Comparison of ENCODE assay signal across 8 cellular contexts in genomic region chr2:156331572-156332451, GRCh38. TPM values are rescaled to one million over a fixed set of nuclear protein-coding genes. Genes with fewer than 3 reads are reported as not detected.
DNase-seq lines count a peak whose midpoint lies in the region; ATAC-seq and TF ChIP-seq lines count a peak whose summit lies in the region.

No MANE protein-coding gene starts in this region.

- H3K27me3 Mint-ChIP-seq in effector memory CD8-positive, alpha-beta T cell: peaks cover 0 to 19% of the 10 kb centered on the region in 2 donors

- H3K27me3 ChIP-seq in MG63 (no peaks in the 10 kb centered on the region), lung (ENCODE audit: control insufficient read depth, insufficient read depth) (no peaks in the 10 kb centered on the region), suprapubic skin (no peaks in the 10 kb centered on the region)

- ATAC-seq in effector memory CD8-positive, alpha-beta T cell (replicated peaks): no peak
- peak; percentile 13 for ATAC-seq in lung (ENCODE audit: insufficient read depth, low FRiP score)

- TF ChIP-seq EP300 in suprapubic skin (IDR thresholded peaks at IDR 0.05): no peak

- 1 to 2% methylated on average over 26 of the region's 26 CpGs for WGBS in lung, 2 donors
- WGBS in suprapubic skin: under 1% methylated on average over 26 of the region's 26 CpGs

- H3K4me3 ChIP-seq in MG63 (peak overlapping the region; percentile 72), lung (peak overlapping the region; percentile 77), suprapubic skin (peak overlapping the region; percentile 89)

- H3K4me1 ChIP-seq in lung (ENCODE audit: control insufficient read depth in 2 of 2, insufficient read depth in 2 of 2, low read length in 2 of 2) (peaks cover 3 to 7% of the 10 kb centered on the region in 2 donors), suprapubic skin (peaks cover 21% of the 10 kb centered on the region)

- H3K4me3 Mint-ChIP-seq in effector memory CD8-positive, alpha-beta T cell: peak overlapping the region; percentile 98

- peaks cover 38 to 47% of the 10 kb centered on the region in 2 donors for H3K4me1 Mint-ChIP-seq in effector memory CD8-positive, alpha-beta T cell (ENCODE audit: low read depth in 2 of 2)

- H3K27ac ChIP-seq in lung (ENCODE audit: low read depth in 1 of 2, low read length in 1 of 2): peak overlapping the region; percentile 76 to 100
- peak overlapping the region; percentile 97 for H3K27ac ChIP-seq in suprapubic skin

- TF ChIP-seq CTCF in lung (IDR thresholded peaks at IDR 0.05; ENCODE audit: control extremely low read depth, extremely low read depth) (no peak), suprapubic skin (IDR thresholded peaks at IDR 0.05) (no peak)

- peak; percentile 49 for DNase-seq in stimulated activated CD4-positive, alpha-beta T cell treated with anti-CD3 and anti-CD28 coated beads, Interleukin-4, amount 100 ng/mL, for 24 hours
- no peak for DNase-seq in stimulated activated CD4-positive, alpha-beta T cell treated with anti-CD3 and anti-CD28 coated beads, Interleukin-12 subunit alpha, Interleukin-12 subunit beta, amount 100 ng/mL, for 4 hours
- DNase-seq in MG63 (peak; percentile 64), UCSD-AML1 (lab: John Stamatoyannopoulos, UW; ENCODE audit: unreplicated experiment) (peak; percentile 64), lung (ENCODE audit: low spot score) (peak; percentile 75), suprapubic skin (ENCODE audit: low spot score in 2 of 2) (peak; percentile 90 to 92), D341Med (ENCODE audit: low spot score) (no peak)
- peak in 2 of 3 experiments; percentile 30 to 53 for DNase-seq in effector memory CD8-positive, alpha-beta T cell

- H3K9me3 ChIP-seq in MG63: no peaks in the 10 kb centered on the region
- no peaks in the 10 kb centered on the region for H3K9me3 ChIP-seq in lung (ENCODE audit: control insufficient read depth in 2 of 2, insufficient read depth in 1 of 2, low read length in 1 of 2)
- no peaks in the 10 kb centered on the region for H3K9me3 ChIP-seq in suprapubic skin

- H3K27ac Mint-ChIP-seq in effector memory CD8-positive, alpha-beta T cell: peak overlapping the region; percentile 100

- TF ChIP-seq POLR2A in suprapubic skin (IDR thresholded peaks at IDR 0.05): peak in 1 of 2 donors; percentile 24

- no peaks in the 10 kb centered on the region for H3K9me3 Mint-ChIP-seq in effector memory CD8-positive, alpha-beta T cell

- H3K36me3 ChIP-seq in MG63 (no peaks in the 10 kb centered on the region), lung (ENCODE audit: control insufficient read depth in 2 of 2, insufficient read depth in 2 of 2, low read length in 2 of 2) (peaks cover 0 to 15% of the 10 kb centered on the region in 2 donors), suprapubic skin (peaks cover 13% of the 10 kb centered on the region)

- peaks cover 95% of the 10 kb centered on the region for H3K36me3 Mint-ChIP-seq in effector memory CD8-positive, alpha-beta T cell (ENCODE audit: insufficient read depth)

RNA-seq across cellular contexts. Expression of gene NR4A2, which starts 0.7 kb away (rescaled TPM):
- total RNA-seq in MG63 (2014; rRNA removed; shearing (Covaris generic); ENCODE audit: low replicate concordance): not detected in 2 replicates
- 1 to 10 TPM; 4.2 to 7.9 TPM for total RNA-seq in lung
- 1 to 10 TPM; 3.7 to 7.0 TPM for polyA plus RNA-seq in lung
- total RNA-seq in suprapubic skin: 10 to 100 TPM in 3 of 4 donors, 1 to 10 TPM in 1; 9.5 to 21.7 (median 19.8) TPM

Comparison
In these comparisons a context has a peak if more than half of its experiments do, and no peak if none do; other contexts are left out.
1. DNase-seq: peak in stimulated activated CD4-positive, alpha-beta T cell treated with anti-CD3 and anti-CD28 coated beads, Interleukin-4, amount 100 ng/mL, for 24 hours (single experiment), MG63 (single experiment), UCSD-AML1 (single experiment), effector memory CD8-positive, alpha-beta T cell (2 of 3), lung (single experiment) and suprapubic skin (2 of 2); none in stimulated activated CD4-positive, alpha-beta T cell treated with anti-CD3 and anti-CD28 coated beads, Interleukin-12 subunit alpha, Interleukin-12 subunit beta, amount 100 ng/mL, for 4 hours (single experiment) and D341Med (single experiment).
2. Peak in every context shown above with its lines, with median percentiles within 50 percentile points of each other: H3K4me3 ChIP-seq.